ENCODE assay signal across 18 cellular contexts in the genomic region with DNA sequence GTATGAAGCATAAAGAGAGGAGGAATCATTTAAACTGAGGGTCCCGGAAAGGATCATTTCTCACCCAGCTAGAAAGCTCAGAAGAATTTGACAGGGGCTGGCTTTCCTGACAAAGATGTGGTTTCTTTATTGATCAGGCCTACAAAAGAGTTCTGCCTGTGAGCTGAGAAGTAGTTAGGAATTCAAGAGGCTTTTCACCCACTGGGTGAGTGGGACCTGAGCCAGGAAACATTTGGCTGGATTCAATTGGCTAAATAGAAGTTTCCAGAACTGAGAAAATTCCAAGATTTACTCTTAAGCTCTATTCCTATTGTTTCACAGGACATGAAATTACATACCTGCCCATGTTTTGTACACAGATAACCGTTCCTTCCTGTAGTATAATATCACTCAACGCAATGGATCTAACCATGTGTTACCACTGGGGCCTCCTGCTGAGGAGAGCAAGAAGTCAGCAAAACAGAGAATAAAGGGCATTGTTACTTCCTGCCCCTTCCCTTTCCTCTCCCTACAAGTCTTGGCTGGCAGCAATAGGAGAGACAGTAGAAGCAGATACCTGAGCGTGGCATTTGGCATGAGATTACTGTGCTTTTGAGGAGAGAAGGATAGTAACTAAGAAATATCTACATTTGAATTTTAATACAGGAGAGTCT. TPM values are rescaled to one million over a fixed set of nuclear protein-coding genes. Genes with fewer than 3 reads are reported as not detected.
DNase-seq lines count a peak whose midpoint lies in the region; ATAC-seq, FAIRE-seq and TF ChIP-seq lines count a peak whose summit lies in the region.
"Had no signal": no experiment of that assay in that cellular context is flagged by ENCODE, and none has a peak within 500 bp of the region (broad histone marks: within the 10 kb centered on the region; RNA-seq: fewer than 3 reads in every experiment).

No MANE protein-coding gene starts in this region.

- FAIRE-seq in D721Med (lab: Jason Lieb, UNC) (no peak), GM12891 (lab: Jason Lieb, UNC) (no peak)

- H3K4me1 ChIP-seq in body of pancreas, result peaks cover 20% of the 10 kb centered on the region
- H3K4me1 ChIP-seq: psoas muscle had no signal

- TF ChIP-seq POLR2A in body of pancreas (IDR thresholded peaks at IDR 0.05) (no peak), GM12891 (IDR thresholded peaks at IDR 0.05; ENCODE audit: low read depth, low read length) (no peak)

- intact Hi-C loops in body of pancreas (cut with DNase I), result no loop called here

- H3K9me3 ChIP-seq in MG63 (no peaks in the 10 kb centered on the region), body of pancreas (no peaks in the 10 kb centered on the region)
- H3K9me3 ChIP-seq: adrenal gland, psoas muscle had no signal

- peak overlapping the region; percentile 13 to 55 (median 27) for H3K27ac ChIP-seq in body of pancreas
- H3K27ac ChIP-seq: adrenal gland; BLaER1 treated with 17β-estradiol and CSF1 and Interleukin-3, amounts not matched to agents 10 nM and 100 nM; psoas muscle had no signal

- DNase-seq in MG63 (peak; percentile 41), body of pancreas (peak in 2 of 4 donors; percentile 22), iris pigment epithelial cell (ENCODE audit: low read depth) (peak; percentile 44), putamen (ENCODE audit: low spot score) (peak; percentile 21), D721Med (ENCODE audit: insufficient read length, low spot score) (no peak), GM12891 (ENCODE audit: insufficient read length, low spot score) (no peak), SK-N-DZ (ENCODE audit: low spot score) (no peak)
- DNase-seq in activated CD4-positive, alpha-beta T cell treated with anti-CD3 and anti-CD28 coated beads for 4 hours, result no peak
- DNase-seq: activated CD4-positive, alpha-beta memory T cell treated with anti-CD3 and anti-CD28 coated beads for 36 hours; adrenal gland; foreskin melanocyte; Karpas-422; NCI-H187; psoas muscle; SHP77; stimulated activated CD4-positive, alpha-beta T cell treated with anti-CD3 and anti-CD28 coated beads, Interleukin-15, amount 100 ng/mL, for 24 hours; T1000 had no signal

- H3K27me3 ChIP-seq in MG63 (no peaks in the 10 kb centered on the region), body of pancreas (no peaks in the 10 kb centered on the region)
- H3K27me3 ChIP-seq: adrenal gland; BLaER1 treated with 17β-estradiol and CSF1 and Interleukin-3, amounts not matched to agents 10 nM and 100 nM had no signal

- peak; percentile 48 for ATAC-seq in body of pancreas
- ATAC-seq: psoas muscle had no signal

- TF ChIP-seq CTCF in body of pancreas (IDR thresholded peaks at IDR 0.05) (no peak), D721Med (IDR thresholded peaks at IDR 0.05; ENCODE audit: insufficient read depth, missing control alignments) (no peak)

- H3K4me3 ChIP-seq in MG63 (no peak overlapping the region), body of pancreas (no peak overlapping the region)
- H3K4me3 ChIP-seq: adrenal gland; BLaER1 treated with 17β-estradiol and CSF1 and Interleukin-3, amounts not matched to agents 10 nM and 100 nM; psoas muscle had no signal

- WGBS in body of pancreas, 2 donors, result 59 to 77% methylated on average over 4 of the region's 4 CpGs

- H3K36me3 ChIP-seq in MG63 (no peaks in the 10 kb centered on the region), body of pancreas (replicated peaks in 1 of 2; ENCODE audit: insufficient read depth in 1 of 2, low read depth in 2 of 2) (no peaks in the 10 kb centered on the region)
- H3K36me3 ChIP-seq: adrenal gland; BLaER1 treated with 17β-estradiol and CSF1 and Interleukin-3, amounts not matched to agents 10 nM and 100 nM had no signal

TF ChIP-seq in GM12891, 5 proteins besides CTCF, POLR2A, EP300 and RAD21:
- TF ChIP-seq TAF1 (IDR thresholded peaks at IDR 0.05; ENCODE audit: low read depth, low read length) (no peak), SPI1 (IDR thresholded peaks at IDR 0.05; ENCODE audit: low read depth, low read length) (no peak), PAX5 (IDR thresholded peaks at IDR 0.05; ENCODE audit: insufficient read depth, low read length, severe bottlenecking) (no peak), POU2F2 (IDR thresholded peaks at IDR 0.05; ENCODE audit: low read depth, low read length) (no peak), POLR2AphosphoS5 (IDR thresholded peaks at IDR 0.05; ENCODE audit: low read depth, low read length) (no peak)

RNA-seq across cellular contexts. Expression of a gene that starts 53.9 kb away (rescaled TPM):
- 34.2 and 38.6 TPM in 2 replicates for total RNA-seq in MG63 (2014; rRNA removed; shearing (Covaris generic); ENCODE audit: low replicate concordance)
- 10 to 100 TPM; 16.9 to 17.5 TPM for total RNA-seq in body of pancreas
- polyA plus RNA-seq in GM12891 (2012; ENCODE audit: low read depth, missing spikeins), result 2.6 TPM
- polyA plus RNA-seq in SK-N-DZ (2014; cell fraction: cytosol; rRNA removed), result 0.22 and 4.8 TPM in 2 replicates
- 0.12 and 0.29 TPM in 2 replicates for polyA plus RNA-seq in SK-N-DZ (2014; cell fraction: nucleus; rRNA removed)

Comparison
In these comparisons a context has a peak if more than half of its experiments do, and no peak if none do; other contexts are left out.
1. DNase-seq: peak in MG63 (single experiment), iris pigment epithelial cell (single experiment) and putamen (single experiment); none in D721Med (single experiment), activated CD4-positive, alpha-beta T cell treated with anti-CD3 and anti-CD28 coated beads for 4 hours (0 of 2), GM12891 (single experiment) and SK-N-DZ (single experiment).